In genomic region chr1:206107168-206107544, GRCh38 we compare ENCODE assay signal across 21 cellular contexts. TPM values are rescaled to one million over a fixed set of nuclear protein-coding genes. Genes with fewer than 3 reads are reported as not detected.
"Had no signal": no experiment of that assay in that cellular context is flagged by ENCODE, and none has a peak within 500 bp of the region (broad histone marks: within the 10 kb centered on the region; RNA-seq: fewer than 3 reads in every experiment).

No MANE protein-coding gene starts in this region.

- H3K27ac Mint-ChIP-seq: dendritic cell treated with granulocyte-macrophage colony-stimulating factor and Interleukin-4, amounts not matched to agents 40 ng/mL and 50 ng/mL, for 4 days; naive thymus-derived CD8-positive, alpha-beta T cell; progenitor cell of endocrine pancreas; stimulated activated effector memory CD8-positive, alpha-beta T cell treated with anti-CD3 and anti-CD28 coated beads, Interleukin-12 subunit alpha, Interleukin-12 subunit beta, amount 100 ng/mL, for 72 hours; stimulated activated naive CD8-positive, alpha-beta T cell treated with anti-CD3 and anti-CD28 coated beads, Interleukin-15, Interleukin-2, amounts not matched to agents 100 ng/mL and 50 ng/mL, for 24 hours had no signal

- H3K27ac ChIP-seq: esophagus muscularis mucosa, gastrocnemius medialis, heart right ventricle, pancreas, testis, tibial nerve had no signal

- H3K27me3 ChIP-seq: gastrocnemius medialis, pancreas, testis, tibial nerve had no signal

- H3K9me3 ChIP-seq: esophagus muscularis mucosa, gastrocnemius medialis, heart right ventricle, mucosa of descending colon, pancreas, testis, tibial nerve had no signal

- H3K9me3 Mint-ChIP-seq: dendritic cell treated with granulocyte-macrophage colony-stimulating factor and Interleukin-4, amounts not matched to agents 40 ng/mL and 50 ng/mL, for 4 days; effector memory CD8-positive, alpha-beta T cell; naive thymus-derived CD8-positive, alpha-beta T cell; stimulated activated effector memory CD8-positive, alpha-beta T cell treated with anti-CD3 and anti-CD28 coated beads, Interleukin-12 subunit alpha, Interleukin-12 subunit beta, amount 100 ng/mL, for 72 hours; stimulated activated naive CD8-positive, alpha-beta T cell treated with anti-CD3 and anti-CD28 coated beads, Interleukin-15, Interleukin-2, amounts not matched to agents 100 ng/mL and 50 ng/mL, for 24 hours had no signal

- FAIRE-seq: islet of Langerhans, pancreas had no signal

- H3K4me3 Mint-ChIP-seq: dendritic cell treated with granulocyte-macrophage colony-stimulating factor and Interleukin-4, amounts not matched to agents 40 ng/mL and 50 ng/mL, for 4 days; effector memory CD8-positive, alpha-beta T cell; naive thymus-derived CD8-positive, alpha-beta T cell; stimulated activated effector memory CD8-positive, alpha-beta T cell treated with anti-CD3 and anti-CD28 coated beads, Interleukin-12 subunit alpha, Interleukin-12 subunit beta, amount 100 ng/mL, for 72 hours; stimulated activated naive CD8-positive, alpha-beta T cell treated with anti-CD3 and anti-CD28 coated beads, Interleukin-15, Interleukin-2, amounts not matched to agents 100 ng/mL and 50 ng/mL, for 24 hours had no signal

- H3K4me1 ChIP-seq: gastrocnemius medialis, pancreas, testis, tibial nerve had no signal

- H3K36me3 ChIP-seq: esophagus muscularis mucosa, gastrocnemius medialis, heart right ventricle, pancreas, tibial nerve had no signal

- H3K36me3 Mint-ChIP-seq: naive thymus-derived CD8-positive, alpha-beta T cell; stimulated activated effector memory CD8-positive, alpha-beta T cell treated with anti-CD3 and anti-CD28 coated beads, Interleukin-12 subunit alpha, Interleukin-12 subunit beta, amount 100 ng/mL, for 72 hours had no signal

- H3K27me3 Mint-ChIP-seq: stimulated activated naive CD8-positive, alpha-beta T cell treated with anti-CD3 and anti-CD28 coated beads, Interleukin-15, Interleukin-2, amounts not matched to agents 100 ng/mL and 50 ng/mL, for 24 hours had no signal

- H3K4me3 ChIP-seq: esophagus muscularis mucosa, gastrocnemius medialis, heart right ventricle, mucosa of descending colon, pancreas, testis, tibial nerve had no signal

- H3K4me1 Mint-ChIP-seq: stimulated activated effector memory CD8-positive, alpha-beta T cell treated with anti-CD3 and anti-CD28 coated beads, Interleukin-12 subunit alpha, Interleukin-12 subunit beta, amount 100 ng/mL, for 72 hours had no signal

RNA-seq across cellular contexts. Expression of gene AVPR1B, which starts 10.0 kb away (rescaled TPM):
- total RNA-seq: esophagus muscularis mucosa; fibroblast of villous mesenchyme; gastrocnemius medialis; heart right ventricle; lower leg skin; mammary epithelial cell; naive thymus-derived CD8-positive, alpha-beta T cell; right cardiac atrium; subcutaneous adipose tissue; testis; tibial nerve; ureter had no signal
- polyA plus RNA-seq: heart right ventricle; mammary epithelial cell; naive thymus-derived CD8-positive, alpha-beta T cell; neural cell had no signal

RNA-seq across cellular contexts. Expression of gene RHEX, which starts 54.2 kb away (rescaled TPM):
- total RNA-seq: fibroblast of villous mesenchyme, gastrocnemius medialis, mammary epithelial cell, progenitor cell of endocrine pancreas had no signal
- polyA plus RNA-seq: mammary epithelial cell; naive thymus-derived CD8-positive, alpha-beta T cell; neural cell; right cardiac atrium had no signal
